In genomic region chr12:56311003-56311402, GRCh38 we compare ENCODE assay signal across 33 cellular contexts. TPM values are rescaled to one million over a fixed set of nuclear protein-coding genes. Genes with fewer than 3 reads are reported as not detected.
"Had no signal": no experiment of that assay in that cellular context is flagged by ENCODE, and none has a peak within 500 bp of the region (broad histone marks: within the 10 kb centered on the region; RNA-seq: fewer than 3 reads in every experiment).

No MANE protein-coding gene starts in this region.

- FAIRE-seq: endometrium, TTC549 had no signal

- H3K27me3 ChIP-seq: ascending aorta, cardiac muscle cell, colonic mucosa, esophagus squamous epithelium, heart right ventricle, ovary, uterus had no signal

- H3K9me3 Mint-ChIP-seq: activated CD4-positive, alpha-beta memory T cell treated with anti-CD3 and anti-CD28 coated beads for 36 hours; brain; mesothelial cell of epicardium; naive B cell; nephron progenitor cell; stimulated activated naive CD8-positive, alpha-beta T cell treated with anti-CD3 and anti-CD28 coated beads, Interleukin-15, amount 100 ng/mL, for 72 hours; type B pancreatic cell had no signal

- H3K4me3 ChIP-seq: ascending aorta, cardiac muscle cell, colonic mucosa, esophagus squamous epithelium, heart right ventricle, ovary, skin epidermis, uterus had no signal

- H3K36me3 Mint-ChIP-seq: activated naive CD8-positive, alpha-beta T cell had no signal

- H3K27ac Mint-ChIP-seq: activated CD4-positive, alpha-beta memory T cell treated with anti-CD3 and anti-CD28 coated beads for 36 hours; activated naive CD8-positive, alpha-beta T cell; mesothelial cell of epicardium; nephron progenitor cell; progenitor cell of endocrine pancreas; type B pancreatic cell had no signal

- H3K36me3 ChIP-seq: ovary, uterus had no signal

- H3K27ac ChIP-seq: ascending aorta, cardiac muscle cell, colonic mucosa, epithelial cell of prostate, esophagus squamous epithelium, heart right ventricle, ovary, skin epidermis, uterus, VCaP had no signal

- DNase-seq: activated CD4-positive, alpha-beta memory T cell treated with anti-CD3 and anti-CD28 coated beads for 36 hours; activated CD4-positive, alpha-beta T cell treated with anti-CD3 and anti-CD28 coated beads for 4 hours; activated effector memory CD4-positive, alpha-beta T cell treated with Interleukin-2 at 50 U/mL for 16 hours; activated naive CD4-positive, alpha-beta T cell treated with Interleukin-2 at 50 U/mL for 16 hours; cerebellar nuclear complex; colonic mucosa; effector CD8-positive, alpha-beta T cell; esophagus squamous epithelium; foreskin melanocyte; heart right ventricle; naive B cell; nephron progenitor cell; ovary; stimulated activated CD4-positive, alpha-beta T cell treated with anti-CD3 and anti-CD28 coated beads, Interleukin-12 subunit alpha, Interleukin-12 subunit beta, amount 100 ng/mL, for 4 hours; stimulated activated CD4-positive, alpha-beta T cell treated with anti-CD3 and anti-CD28 coated beads, Interleukin-4, amount 100 ng/mL, for 1 hour; stimulated activated naive CD8-positive, alpha-beta T cell treated with anti-CD3 and anti-CD28 coated beads, Interleukin-15, amount 100 ng/mL, for 72 hours; substantia nigra; T-helper 9 cell; uterus had no signal

- ATAC-seq: heart right ventricle; sciatic nerve; stimulated activated naive CD8-positive, alpha-beta T cell treated with anti-CD3 and anti-CD28 coated beads, Interleukin-15, amount 100 ng/mL, for 72 hours had no signal

- H3K9me3 ChIP-seq: ascending aorta, colonic mucosa, esophagus squamous epithelium, heart right ventricle, ovary, uterus had no signal

- H3K27me3 Mint-ChIP-seq: activated CD4-positive, alpha-beta memory T cell treated with anti-CD3 and anti-CD28 coated beads for 36 hours; activated naive CD8-positive, alpha-beta T cell; naive B cell; progenitor cell of endocrine pancreas; stimulated activated naive CD8-positive, alpha-beta T cell treated with anti-CD3 and anti-CD28 coated beads, Interleukin-15, amount 100 ng/mL, for 72 hours; type B pancreatic cell had no signal

- H3K4me3 Mint-ChIP-seq: activated CD4-positive, alpha-beta memory T cell treated with anti-CD3 and anti-CD28 coated beads for 36 hours; activated naive CD8-positive, alpha-beta T cell; mesothelial cell of epicardium; naive B cell; nephron progenitor cell; stimulated activated naive CD8-positive, alpha-beta T cell treated with anti-CD3 and anti-CD28 coated beads, Interleukin-15, amount 100 ng/mL, for 72 hours; type B pancreatic cell had no signal

RNA-seq across cellular contexts. Expression of gene IL23A, which starts 27.7 kb away (rescaled TPM):
- total RNA-seq: ascending aorta, glomerular endothelial cell, sciatic nerve had no signal
- polyA plus RNA-seq: cardiac muscle cell had no signal
